9 cellular contexts compared by ENCODE assay signal in the genomic region with DNA sequence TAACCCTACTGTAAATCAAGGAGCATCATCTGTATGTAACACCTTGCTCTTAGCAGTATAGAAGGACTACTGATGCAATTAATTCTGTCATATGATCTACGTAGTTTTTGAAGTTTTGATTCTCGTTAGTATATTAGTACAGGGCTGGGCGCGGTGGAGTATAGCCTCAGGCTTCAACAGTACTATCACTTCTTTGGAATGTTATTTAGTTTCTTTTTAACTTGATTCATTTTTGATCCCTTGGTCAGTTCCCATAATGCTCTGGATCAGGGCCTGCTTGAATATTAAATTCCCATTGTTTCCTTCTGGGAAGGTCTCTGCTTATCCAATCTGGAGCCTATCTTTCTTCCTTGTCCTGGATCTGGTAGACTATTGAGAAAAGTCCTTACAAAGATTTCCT. TPM values are rescaled to one million over a fixed set of nuclear protein-coding genes. Genes with fewer than 3 reads are reported as not detected.
A peak's percentile ranks its signal among the peaks of the same experiment; 100 is the strongest.
DNase-seq lines count a peak whose midpoint lies in the region; ATAC-seq, FAIRE-seq and TF ChIP-seq lines count a peak whose summit lies in the region.
"Had no signal": no experiment of that assay in that cellular context is flagged by ENCODE, and none has a peak within 500 bp of the region (broad histone marks: within the 10 kb centered on the region; RNA-seq: fewer than 3 reads in every experiment).

No MANE protein-coding gene starts in this region.

- no peak for ATAC-seq in stimulated activated naive CD8-positive, alpha-beta T cell treated with anti-CD3 and anti-CD28 coated beads, Interleukin-15, Interleukin-2, amounts not matched to agents 100 U/mL and 50 U/mL, for 24 hours
- no peak for ATAC-seq in HepG2
- ATAC-seq in Right ventricle myocardium superior (ENCODE audit: poor library complexity) = no peak

- intact Hi-C loops in ascending aorta (cut with DNase I) (loop anchor here (5.0 kb wide), 1 partner anchor 117 kb away; a partner anchor contains a TSS), HepG2 (cut with micrococcal nuclease; ENCODE audit: unreplicated experiment) (no loop called here), Right ventricle myocardium superior (cut with DNase I) (no loop called here)

- TF ChIP-seq EP300 in HepG2 (IDR thresholded peaks at IDR 0.05; ENCODE audit: low read depth in 2 of 2, low read length in 2 of 2) (no peak), HepG2 (CRISPR knock-in tag; IDR thresholded peaks at IDR 0.05; ENCODE audit: borderline replicate concordance) (no peak)

- H3K4me3 ChIP-seq in ascending aorta (no peak overlapping the region), HepG2 (replicated peaks in 1 of 3; ENCODE audit: insufficient read depth in 1 of 3, low read depth in 2 of 3, low read length in 3 of 3) (peak overlapping the region in 1 of 3 experiments; percentile 59; a peak in 1 of 6 replicates)

- H2AFZ ChIP-seq in HepG2 (ENCODE audit: low read length) = no peak overlapping the region

- H4K20me1 ChIP-seq in HepG2 (ENCODE audit: insufficient read depth, low read length) = no peaks in the 10 kb centered on the region

- H3K36me3 ChIP-seq in ascending aorta (no peaks in the 10 kb centered on the region), HepG2 (replicated peaks in 1 of 2; ENCODE audit: control insufficient read depth in 1 of 2, insufficient read depth in 2 of 2, low read length in 2 of 2) (no peaks in the 10 kb centered on the region)

- TF ChIP-seq RAD21 in HepG2 (CRISPR knock-in tag; IDR thresholded peaks at IDR 0.05) = no peak

- H3K9me3 Mint-ChIP-seq in stimulated activated naive CD8-positive, alpha-beta T cell treated with anti-CD3 and anti-CD28 coated beads, Interleukin-15, Interleukin-2, amounts not matched to agents 100 ng/mL and 50 ng/mL, for 24 hours = no peaks in the 10 kb centered on the region
- H3K9me3 Mint-ChIP-seq: CD4-positive, alpha-beta T cell had no signal

- TF ChIP-seq POLR2A in HepG2 (IDR thresholded peaks at IDR 0.05; ENCODE audit: insufficient read depth in 1 of 2, low read depth in 2 of 2, low read length in 2 of 2) = no peak

- CTCF ChIA-PET in HepG2 (lab: Yijun Ruan, JAX; ENCODE audit: low intra/inter-chr PET ratio, low total read pairs) = interaction anchor here (4.1 kb wide), 1 partner anchor 209 kb away, joined by 25 read pairs; no protein-coding TSS in a partner anchor

- in situ Hi-C loops in HepG2 (cut with HindIII; ENCODE audit: extremely low pct_ligation_motif_present, low pct_unique_long_range_greater_than_20kb) = no loop called here

- H3K27me3 ChIP-seq in ascending aorta = no peaks in the 10 kb centered on the region
- no peaks in the 10 kb centered on the region; a peak in 1 of 5 replicates for H3K27me3 ChIP-seq in HepG2 (ENCODE audit: control insufficient read depth in 1 of 2, insufficient read depth in 2 of 2, low read length in 2 of 2)

- H3K4me1 Mint-ChIP-seq in stimulated activated naive CD8-positive, alpha-beta T cell treated with anti-CD3 and anti-CD28 coated beads, Interleukin-15, Interleukin-2, amounts not matched to agents 100 ng/mL and 50 ng/mL, for 24 hours (ENCODE audit: low read depth) = peaks cover 68% of the 10 kb centered on the region

- POLR2A ChIA-PET in HepG2 (lab: Yijun Ruan, JAX) = no interaction called here

- H3K27me3 Mint-ChIP-seq in stimulated activated naive CD8-positive, alpha-beta T cell treated with anti-CD3 and anti-CD28 coated beads, Interleukin-15, Interleukin-2, amounts not matched to agents 100 ng/mL and 50 ng/mL, for 24 hours = no peaks in the 10 kb centered on the region
- H3K27me3 Mint-ChIP-seq: CD4-positive, alpha-beta T cell had no signal

- no peaks in the 10 kb centered on the region for H3K9me3 ChIP-seq in ascending aorta
- no peaks in the 10 kb centered on the region for H3K9me3 ChIP-seq in HepG2 (ENCODE audit: low read length)

- TF ChIP-seq CTCF in ascending aorta (IDR thresholded peaks at IDR 0.05) (no peak), HepG2 (CRISPR knock-in tag; IDR thresholded peaks at IDR 0.05) (no peak)

- H3K27ac ChIP-seq in ascending aorta = peak overlapping the region; percentile 64 to 86
- no peak overlapping the region for H3K27ac ChIP-seq in HepG2 (ENCODE audit: extremely low read length, insufficient read depth, low read length)

- no TSS peak for BruUV-seq in HepG2 (replicated peaks; lab: Mats Ljungman, UMichigan)

- H3K4me3 Mint-ChIP-seq in stimulated activated naive CD8-positive, alpha-beta T cell treated with anti-CD3 and anti-CD28 coated beads, Interleukin-15, Interleukin-2, amounts not matched to agents 100 ng/mL and 50 ng/mL, for 24 hours = peak overlapping the region; percentile 7
- H3K4me3 Mint-ChIP-seq: CD4-positive, alpha-beta T cell had no signal

- H3K9ac ChIP-seq in HepG2 (ENCODE audit: insufficient read depth, low read depth, low read length) = no peak overlapping the region

- 95% methylated on average over 4 of the region's 4 CpGs for WGBS in HepG2 (ENCODE audit: low lambda C conversion rate)

- DNase-seq in stimulated activated naive CD8-positive, alpha-beta T cell treated with anti-CD3 and anti-CD28 coated beads, Interleukin-15, Interleukin-2, amounts not matched to agents 100 U/mL and 50 U/mL, for 24 hours = no peak
- no peak for DNase-seq in ascending aorta (ENCODE audit: low spot score in 2 of 2)
- DNase-seq in HepG2 (ENCODE audit: low spot score) = no peak
- no peak for DNase-seq in cerebellum (ENCODE audit: low spot score)
- no peak for DNase-seq in OCI-M1 (lab: John Stamatoyannopoulos, UW)
- DNase-seq in middle frontal gyrus (ENCODE audit: extremely low spot score, low spot score) = no peak
- DNase-seq in Right ventricle myocardium superior = no peak
- DNase-seq: CD4-positive, alpha-beta T cell had no signal

- no peak for FAIRE-seq in HepG2 (lab: Jason Lieb, UNC)

- H3K4me2 ChIP-seq in HepG2 (ENCODE audit: low read depth, low read length) = peak overlapping the region; percentile 98

- no peaks in the 10 kb centered on the region for H3K36me3 Mint-ChIP-seq in stimulated activated naive CD8-positive, alpha-beta T cell treated with anti-CD3 and anti-CD28 coated beads, Interleukin-15, Interleukin-2, amounts not matched to agents 100 ng/mL and 50 ng/mL, for 24 hours (ENCODE audit: low read depth)

- H3K27ac Mint-ChIP-seq in stimulated activated naive CD8-positive, alpha-beta T cell treated with anti-CD3 and anti-CD28 coated beads, Interleukin-15, Interleukin-2, amounts not matched to agents 100 ng/mL and 50 ng/mL, for 24 hours = peak overlapping the region; percentile 77
- H3K27ac Mint-ChIP-seq: CD4-positive, alpha-beta T cell had no signal

- H3K4me1 ChIP-seq in ascending aorta = peaks cover 2 to 3% of the 10 kb centered on the region in 2 donors
- peaks cover 18% of the 10 kb centered on the region for H3K4me1 ChIP-seq in HepG2 (ENCODE audit: insufficient read depth, low read length)

- H3K79me2 ChIP-seq in HepG2 (ENCODE audit: insufficient read depth, low read length) = no peaks in the 10 kb centered on the region

TF ChIP-seq in HepG2, 621 proteins besides CTCF, POLR2A, EP300 and RAD21:
- TF ChIP-seq ATAD3A (CRISPR knock-in tag; IDR thresholded peaks at IDR 0.05) (no peak), MBNL3 (CRISPR knock-in tag; conservative IDR thresholded peaks at IDR 0.05) (no peak), HCFC1 (IDR thresholded peaks at IDR 0.05; ENCODE audit: low read depth, low read length) (no peak), GTF3A (CRISPR knock-in tag; conservative IDR thresholded peaks at IDR 0.05) (no peak), ZNF138 (CRISPR knock-in tag; IDR thresholded peaks at IDR 0.05; ENCODE audit: low read depth) (no peak)
- TF ChIP-seq, protein P1, sequence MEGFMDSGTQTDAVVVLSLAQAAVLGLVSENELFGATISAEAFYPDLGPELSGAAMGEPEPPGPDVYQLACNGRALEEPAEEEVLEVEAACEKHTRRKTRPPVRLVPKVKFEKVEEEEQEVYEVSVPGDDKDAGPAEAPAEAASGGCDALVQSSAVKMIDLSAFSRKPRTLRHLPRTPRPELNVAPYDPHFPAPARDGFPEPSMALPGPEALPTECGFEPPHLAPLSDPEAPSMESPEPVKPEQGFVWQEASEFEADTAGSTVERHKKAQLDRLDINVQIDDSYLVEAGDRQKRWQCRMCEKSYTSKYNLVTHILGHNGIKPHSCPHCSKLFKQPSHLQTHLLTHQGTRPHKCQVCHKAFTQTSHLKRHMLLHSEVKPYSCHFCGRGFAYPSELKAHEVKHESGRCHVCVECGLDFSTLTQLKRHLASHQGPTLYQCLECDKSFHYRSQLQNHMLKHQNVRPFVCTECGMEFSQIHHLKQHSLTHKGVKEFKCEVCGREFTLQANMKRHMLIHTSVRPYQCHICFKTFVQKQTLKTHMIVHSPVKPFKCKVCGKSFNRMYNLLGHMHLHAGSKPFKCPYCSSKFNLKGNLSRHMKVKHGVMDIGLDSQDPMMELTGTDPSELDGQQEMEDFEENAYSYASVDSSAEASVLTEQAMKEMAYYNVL (CRISPR knock-in tag; IDR thresholded peaks at IDR 0.05; ENCODE audit: borderline replicate concordance) = no peak

RNA-seq across cellular contexts. Expression of a gene that starts 23.9 kb away (rescaled TPM):
- 5.2 TPM for total RNA-seq in ascending aorta
- 7.8 and 11.8 TPM in 2 replicates for total RNA-seq in HepG2 (2016; rRNA removed; fragmentation: Illumina TruSeq; extraction: Trizol)
- total RNA-seq in HepG2 (2016; cell fraction: cytosol; rRNA removed; fragmentation: Illumina TruSeq; extraction: Trizol; ENCODE audit: low read depth) = 4.4 and 5.5 TPM in 2 replicates
- total RNA-seq in HepG2 (2016; cell fraction: insoluble cytoplasmic fraction; rRNA removed; fragmentation: Illumina TruSeq; extraction: Trizol) = 8.2 and 11.7 TPM in 2 replicates
- 5.1 and 6.9 TPM in 2 replicates for total RNA-seq in HepG2 (2016; cell fraction: membrane; rRNA removed; fragmentation: Illumina TruSeq; extraction: Trizol)
- total RNA-seq in HepG2 (2016; cell fraction: nucleus; rRNA removed; fragmentation: Illumina TruSeq; extraction: Trizol) = 10.0 and 12.5 TPM in 2 replicates
- polyA plus RNA-seq in HepG2 (2011; rRNA removed) = 2.1 and 2.2 TPM in 2 replicates
- polyA plus RNA-seq in HepG2 (2011; cell fraction: cytosol; rRNA removed) = 0.89 and 1.5 TPM in 2 replicates
- polyA plus RNA-seq in HepG2 (2011; cell fraction: nucleus; rRNA removed) = 1.5 and 1.7 TPM in 2 replicates
- 3.9 and 4.2 TPM in 2 replicates for polyA plus RNA-seq in HepG2 (2012)
- 0.26 and 0.36 TPM in 2 replicates for polyA plus RNA-seq in HepG2 (2016; cell fraction: cytosol; fragmentation: Illumina TruSeq; extraction: Trizol; ENCODE audit: low read depth)
- 7.0 and 7.1 TPM in 2 replicates for polyA plus RNA-seq in HepG2 (2016; cell fraction: insoluble cytoplasmic fraction; fragmentation: Illumina TruSeq; extraction: Trizol; ENCODE audit: low read depth)
- 1.3 and 1.5 TPM in 2 replicates for polyA plus RNA-seq in HepG2 (2016; cell fraction: membrane; fragmentation: Illumina TruSeq; extraction: Trizol; ENCODE audit: low read depth)
- polyA plus RNA-seq in HepG2 (2016; cell fraction: nucleus; fragmentation: Illumina TruSeq; extraction: Trizol; ENCODE audit: insufficient read depth, low read depth) = 8.5 and 9.2 TPM in 2 replicates
- polyA minus RNA-seq in HepG2 (2011; rRNA and poly(A)+ RNA removed; ENCODE audit: low replicate concordance) = 3.1 and 6.9 TPM in 2 replicates
- 3.9 and 4.6 TPM in 2 replicates for polyA minus RNA-seq in HepG2 (2011; cell fraction: cytosol; rRNA and poly(A)+ RNA removed)
- polyA minus RNA-seq in HepG2 (2011; cell fraction: nucleus; rRNA and poly(A)+ RNA removed) = 12.9 and 15.9 TPM in 2 replicates
- total RNA-seq in cerebellum = 13.4 TPM
- total RNA-seq in Right ventricle myocardium superior = 6.0 TPM
